7 cellular contexts compared by ENCODE assay signal in genomic region chr10:21717437-21718054, GRCh38.
A peak's percentile ranks its signal among the peaks of the same experiment; 100 is the strongest.
DNase-seq lines count a peak whose midpoint lies in the region; ATAC-seq and TF ChIP-seq lines count a peak whose summit lies in the region.
"Not testable (repeated sequence)": the region's sequence is repeated elsewhere in the genome, so short reads cannot be mapped to it uniquely, and the experiment has no call there.

No MANE protein-coding gene starts in this region.

- H3K36me3 Mint-ChIP-seq in T-helper 17 cell (ENCODE audit: low read depth) (peaks cover 10% of the 10 kb centered on the region), nephron progenitor cell (ENCODE audit: low read depth) (peaks cover 52% of the 10 kb centered on the region)
- H3K36me3 Mint-ChIP-seq in activated CD8-positive, alpha-beta T cell treated with anti-CD3 and anti-CD28 coated beads, Interleukin-2, amount 10 ng/mL, durations not matched to agents 7 days and 5 days (ENCODE audit: low read depth) = peaks cover 31% of the 10 kb centered on the region
- peaks cover 7 to 11% of the 10 kb centered on the region in 2 donors for H3K36me3 Mint-ChIP-seq in activated naive CD4-positive, alpha-beta T cell treated with anti-CD3 and anti-CD28 coated beads, Interleukin-2, amount 50 U/mL, for 72 hours
- peaks cover 76% of the 10 kb centered on the region for H3K36me3 Mint-ChIP-seq in dendritic cell treated with granulocyte-macrophage colony-stimulating factor and Interleukin-4, amounts not matched to agents 40 ng/mL and 50 ng/mL, for 4 days (ENCODE audit: low read depth)
- H3K36me3 Mint-ChIP-seq in mesothelial cell of epicardium = not testable (repeated sequence)

- intact Hi-C loops in dendritic cell treated with granulocyte-macrophage colony-stimulating factor and Interleukin-4, amounts not matched to agents 40 ng/mL and 50 ng/mL, for 4 days (cut with micrococcal nuclease) = not testable (repeated sequence)

- not testable (repeated sequence) for ATAC-seq in T-helper 17 cell; activated CD8-positive, alpha-beta T cell treated with anti-CD3 and anti-CD28 coated beads, Interleukin-2, amount 10 ng/mL, durations not matched to agents 7 days and 5 days; activated naive CD4-positive, alpha-beta T cell treated with anti-CD3 and anti-CD28 coated beads, Interleukin-2, amount 50 U/mL, for 72 hours

- not testable (repeated sequence) for TF ChIP-seq CTCF in HEK293 (tag by site-specific recombination; IDR thresholded peaks at IDR 0.05); mesothelial cell of epicardium (IDR thresholded peaks at IDR 0.05; ENCODE audit: unreplicated experiment); nephron progenitor cell (IDR thresholded peaks at IDR 0.05)

- POLR2A ChIA-PET in HEK293 (lab: Yijun Ruan, JAX); activated CD8-positive, alpha-beta T cell treated with anti-CD3 and anti-CD28 coated beads, Interleukin-2, amount 10 ng/mL, durations not matched to agents 7 days and 5 days (lab: Charles Lee): not testable (repeated sequence)

- H3K9me3 ChIP-seq in HEK293 (ENCODE audit: control insufficient read depth, insufficient read depth, low read depth, low read length); T-helper 17 cell (ENCODE audit: control insufficient read depth, low read length, poor library complexity, severe bottlenecking): not testable (repeated sequence)

- H3K27me3 Mint-ChIP-seq in T-helper 17 cell; activated CD8-positive, alpha-beta T cell treated with anti-CD3 and anti-CD28 coated beads, Interleukin-2, amount 10 ng/mL, durations not matched to agents 7 days and 5 days (ENCODE audit: low read depth); dendritic cell treated with granulocyte-macrophage colony-stimulating factor and Interleukin-4, amounts not matched to agents 40 ng/mL and 50 ng/mL, for 4 days; mesothelial cell of epicardium (ENCODE audit: low read depth); nephron progenitor cell (ENCODE audit: low read depth, poor library complexity): not testable (repeated sequence)

- not testable (repeated sequence) for H3K4me3 ChIP-seq in HEK293 (ENCODE audit: low read depth, low read length)

- not testable (repeated sequence) for H3K4me1 ChIP-seq in HEK293 (ENCODE audit: control insufficient read depth, insufficient read depth, low read length)

- CTCF ChIA-PET in HEK293 (lab: Yijun Ruan, JAX); activated CD8-positive, alpha-beta T cell treated with anti-CD3 and anti-CD28 coated beads, Interleukin-2, amount 10 ng/mL, durations not matched to agents 7 days and 5 days (lab: Charles Lee): not testable (repeated sequence)

- H3K4me1 Mint-ChIP-seq in T-helper 17 cell = peaks cover 14% of the 10 kb centered on the region
- not testable (repeated sequence) for H3K4me1 Mint-ChIP-seq in activated CD8-positive, alpha-beta T cell treated with anti-CD3 and anti-CD28 coated beads, Interleukin-2, amount 10 ng/mL, durations not matched to agents 7 days and 5 days (ENCODE audit: low read depth); nephron progenitor cell
- H3K4me1 Mint-ChIP-seq in dendritic cell treated with granulocyte-macrophage colony-stimulating factor and Interleukin-4, amounts not matched to agents 40 ng/mL and 50 ng/mL, for 4 days (ENCODE audit: low read depth) = peaks cover 12% of the 10 kb centered on the region
- H3K4me1 Mint-ChIP-seq in mesothelial cell of epicardium = peaks cover 62% of the 10 kb centered on the region

- H3K27ac Mint-ChIP-seq in T-helper 17 cell (peak overlapping the region; percentile 49), mesothelial cell of epicardium (peak overlapping the region; percentile 86), nephron progenitor cell (peak overlapping the region; percentile 79)
- peak overlapping the region; percentile 30 for H3K27ac Mint-ChIP-seq in activated CD8-positive, alpha-beta T cell treated with anti-CD3 and anti-CD28 coated beads, Interleukin-2, amount 10 ng/mL, durations not matched to agents 7 days and 5 days
- peak overlapping the region; percentile 39 to 47 for H3K27ac Mint-ChIP-seq in activated naive CD4-positive, alpha-beta T cell treated with anti-CD3 and anti-CD28 coated beads, Interleukin-2, amount 50 U/mL, for 72 hours
- H3K27ac Mint-ChIP-seq in dendritic cell treated with granulocyte-macrophage colony-stimulating factor and Interleukin-4, amounts not matched to agents 40 ng/mL and 50 ng/mL, for 4 days = peak overlapping the region; percentile 21

- H3K9me3 Mint-ChIP-seq in activated CD8-positive, alpha-beta T cell treated with anti-CD3 and anti-CD28 coated beads, Interleukin-2, amount 10 ng/mL, durations not matched to agents 7 days and 5 days (ENCODE audit: insufficient read depth); activated naive CD4-positive, alpha-beta T cell treated with anti-CD3 and anti-CD28 coated beads, Interleukin-2, amount 50 U/mL, for 72 hours; mesothelial cell of epicardium; nephron progenitor cell: not testable (repeated sequence)
- H3K9me3 Mint-ChIP-seq in dendritic cell treated with granulocyte-macrophage colony-stimulating factor and Interleukin-4, amounts not matched to agents 40 ng/mL and 50 ng/mL, for 4 days = peaks cover 12% of the 10 kb centered on the region

- not testable (repeated sequence) for H3K4me3 Mint-ChIP-seq in T-helper 17 cell; activated CD8-positive, alpha-beta T cell treated with anti-CD3 and anti-CD28 coated beads, Interleukin-2, amount 10 ng/mL, durations not matched to agents 7 days and 5 days; dendritic cell treated with granulocyte-macrophage colony-stimulating factor and Interleukin-4, amounts not matched to agents 40 ng/mL and 50 ng/mL, for 4 days; mesothelial cell of epicardium; nephron progenitor cell

- peaks cover 9 to 11% of the 10 kb centered on the region in 2 experiments; a peak in 2 of 3 replicates for H3K36me3 ChIP-seq in HEK293 (ENCODE audit: control insufficient read depth in 2 of 2, insufficient read depth in 1 of 2, low read length in 2 of 2)

- not testable (repeated sequence) for DNase-seq in T-helper 17 cell; activated CD8-positive, alpha-beta T cell treated with anti-CD3 and anti-CD28 coated beads, Interleukin-2, amount 10 ng/mL, durations not matched to agents 7 days and 5 days; activated naive CD4-positive, alpha-beta T cell treated with anti-CD3 and anti-CD28 coated beads, Interleukin-2, amount 50 U/mL, for 72 hours (ENCODE audit: low spot score in 2 of 2); mesothelial cell of epicardium (ENCODE audit: low spot score in 2 of 2, unreplicated experiment in 2 of 2); nephron progenitor cell

- H3K27ac ChIP-seq in HEK293 (ENCODE audit: extremely low read depth, low read depth, low read length) = not testable (repeated sequence)

TF ChIP-seq in HEK293, 187 proteins besides CTCF, POLR2A, EP300 and RAD21:
- TF ChIP-seq, protein P1, sequence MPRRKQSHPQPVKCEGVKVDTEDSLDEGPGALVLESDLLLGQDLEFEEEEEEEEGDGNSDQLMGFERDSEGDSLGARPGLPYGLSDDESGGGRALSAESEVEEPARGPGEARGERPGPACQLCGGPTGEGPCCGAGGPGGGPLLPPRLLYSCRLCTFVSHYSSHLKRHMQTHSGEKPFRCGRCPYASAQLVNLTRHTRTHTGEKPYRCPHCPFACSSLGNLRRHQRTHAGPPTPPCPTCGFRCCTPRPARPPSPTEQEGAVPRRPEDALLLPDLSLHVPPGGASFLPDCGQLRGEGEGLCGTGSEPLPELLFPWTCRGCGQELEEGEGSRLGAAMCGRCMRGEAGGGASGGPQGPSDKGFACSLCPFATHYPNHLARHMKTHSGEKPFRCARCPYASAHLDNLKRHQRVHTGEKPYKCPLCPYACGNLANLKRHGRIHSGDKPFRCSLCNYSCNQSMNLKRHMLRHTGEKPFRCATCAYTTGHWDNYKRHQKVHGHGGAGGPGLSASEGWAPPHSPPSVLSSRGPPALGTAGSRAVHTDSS (tag by site-specific recombination; IDR thresholded peaks at IDR 0.05) = peak; percentile 95
- TF ChIP-seq ZNF366 (tag by site-specific recombination; conservative IDR thresholded peaks at IDR 0.05) (peak; percentile 70), EGR2 (tag by site-specific recombination; IDR thresholded peaks at IDR 0.05; ENCODE audit: low read depth) (peak; percentile 64)

Comparison
In these comparisons a context has a peak if more than half of its experiments do, and no peak if none do; other contexts are left out.
1. H3K27ac Mint-ChIP-seq: peak in every context shown above with its lines; median percentile 86 in mesothelial cell of epicardium; 79 in nephron progenitor cell; 49 in T-helper 17 cell; 43 in activated naive CD4-positive, alpha-beta T cell treated with anti-CD3 and anti-CD28 coated beads, Interleukin-2, amount 50 U/mL, for 72 hours; 30 in activated CD8-positive, alpha-beta T cell treated with anti-CD3 and anti-CD28 coated beads, Interleukin-2, amount 10 ng/mL, durations not matched to agents 7 days and 5 days; 21 in dendritic cell treated with granulocyte-macrophage colony-stimulating factor and Interleukin-4, amounts not matched to agents 40 ng/mL and 50 ng/mL, for 4 days.